7 cellular contexts compared by ENCODE assay signal in the genomic region with DNA sequence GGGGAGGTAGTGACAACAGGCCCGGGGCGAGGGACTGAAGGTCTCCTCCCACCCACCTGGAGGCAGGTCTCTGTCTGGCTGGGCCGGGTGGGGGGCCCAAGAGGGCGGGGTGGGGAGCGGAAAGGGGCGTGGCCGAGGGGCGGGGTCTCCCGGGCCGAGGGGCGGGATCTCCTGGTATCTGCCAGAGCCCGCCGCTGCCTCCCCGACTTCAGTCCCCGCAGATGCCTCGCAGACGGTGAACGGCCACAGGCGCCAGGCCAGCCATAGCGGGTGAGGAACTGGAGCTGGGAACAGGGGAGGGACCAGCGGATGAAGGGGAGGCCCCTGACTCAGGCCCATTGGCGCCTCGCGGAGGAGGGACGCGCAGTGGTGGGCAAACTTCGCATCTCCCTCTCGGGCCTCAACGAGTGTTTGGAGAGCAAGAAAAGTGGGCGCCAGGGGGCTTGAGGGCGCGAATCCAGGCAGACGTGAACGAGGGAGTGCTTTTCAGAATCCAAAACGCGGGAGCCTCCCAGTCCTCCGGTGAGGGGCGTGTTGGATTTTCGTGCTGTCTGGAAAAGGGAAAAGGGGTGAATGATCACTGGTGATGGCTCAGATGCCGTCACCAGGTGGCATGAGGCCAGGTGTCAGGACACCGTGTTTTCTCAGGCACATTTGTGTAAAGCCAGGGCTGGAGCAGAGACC. TPM values are rescaled to one million over a fixed set of nuclear protein-coding genes. Genes with fewer than 3 reads are reported as not detected.
A peak's percentile ranks its signal among the peaks of the same experiment; 100 is the strongest.
DNase-seq lines count a peak whose midpoint lies in the region; ATAC-seq, FAIRE-seq and TF ChIP-seq lines count a peak whose summit lies in the region.

A gene with protein sequence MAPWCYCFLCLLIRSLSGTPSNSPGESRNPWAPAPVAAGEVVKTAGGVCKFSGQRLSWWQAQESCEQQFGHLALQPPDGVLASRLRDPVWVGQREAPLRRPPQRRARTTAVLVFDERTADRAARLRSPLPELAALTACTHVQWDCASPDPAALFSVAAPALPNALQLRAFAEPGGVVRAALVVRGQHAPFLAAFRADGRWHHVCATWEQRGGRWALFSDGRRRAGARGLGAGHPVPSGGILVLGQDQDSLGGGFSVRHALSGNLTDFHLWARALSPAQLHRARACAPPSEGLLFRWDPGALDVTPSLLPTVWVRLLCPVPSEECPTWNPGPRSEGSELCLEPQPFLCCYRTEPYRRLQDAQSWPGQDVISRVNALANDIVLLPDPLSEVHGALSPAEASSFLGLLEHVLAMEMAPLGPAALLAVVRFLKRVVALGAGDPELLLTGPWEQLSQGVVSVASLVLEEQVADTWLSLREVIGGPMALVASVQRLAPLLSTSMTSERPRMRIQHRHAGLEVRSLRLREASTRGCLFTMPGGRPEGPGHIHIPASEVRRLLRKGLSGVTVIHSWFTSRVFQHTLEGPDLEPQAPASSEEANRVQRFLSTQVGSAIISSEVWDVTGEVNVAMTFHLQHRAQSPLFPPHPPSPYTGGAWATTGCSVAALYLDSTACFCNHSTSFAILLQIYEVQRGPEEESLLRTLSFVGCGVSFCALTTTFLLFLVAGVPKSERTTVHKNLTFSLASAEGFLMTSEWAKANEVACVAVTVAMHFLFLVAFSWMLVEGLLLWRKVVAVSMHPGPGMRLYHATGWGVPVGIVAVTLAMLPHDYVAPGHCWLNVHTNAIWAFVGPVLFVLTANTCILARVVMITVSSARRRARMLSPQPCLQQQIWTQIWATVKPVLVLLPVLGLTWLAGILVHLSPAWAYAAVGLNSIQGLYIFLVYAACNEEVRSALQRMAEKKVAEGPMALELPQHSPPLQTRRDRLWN (plus strand): TSS at position 211 of the 684 bp plus-strand sequence. CDS start 1,216 bp downstream, outside the sequence.

- no peak within 1 kb of the TSS for H3K9ac ChIP-seq in endothelial cell of umbilical vein (replicated peaks; ENCODE audit: extremely low read depth, insufficient read depth, low read length)

- DNase-seq in G401 (ENCODE audit: low spot score) (peak; percentile 32), NCI-H2171 (lab: John Stamatoyannopoulos, UW) (peak; percentile 34), endothelial cell of umbilical vein (ENCODE audit: low read depth, low spot score) (peak; percentile 4), osteocyte (ENCODE audit: extremely low spot score, unreplicated experiment) (no peak), GOT3 (lab: John Stamatoyannopoulos, UW) (no peak)
- DNase-seq in activated CD4-positive, CD25-positive, alpha-beta regulatory T cell treated with anti-CD3 and anti-CD28 coated beads, Interleukin-2, amount 50 U/mL, for 72 hours: no peak

- no peaks in the 10 kb centered on the region for H3K9me3 Mint-ChIP-seq in osteocyte (ENCODE audit: unreplicated experiment)

- H3K4me2 ChIP-seq in endothelial cell of umbilical vein (ENCODE audit: insufficient read depth, low read length): peak within 1 kb of the TSS; percentile 12

- no peaks in the 10 kb centered on the region for H4K20me1 ChIP-seq in endothelial cell of umbilical vein (replicated peaks; ENCODE audit: control insufficient read depth, extremely low read depth, insufficient read depth, low read length)

- no peak within 1 kb of the TSS for H2AFZ ChIP-seq in endothelial cell of umbilical vein (ENCODE audit: low read depth, low read length)

- no peaks in the 10 kb centered on the region for H3K79me2 ChIP-seq in endothelial cell of umbilical vein (ENCODE audit: control insufficient read depth, insufficient read depth, low read length)

- dilution Hi-C loops in endothelial cell of umbilical vein (cut with MboI; ENCODE audit: extremely low pct_ligation_motif_present, low sequenced_read_pairs): no loop called here

- H3K36me3 ChIP-seq in endothelial cell of umbilical vein (ENCODE audit: control insufficient read depth in 2 of 2, extremely low read depth in 1 of 2, insufficient read depth in 2 of 2, low read length in 2 of 2): no peaks in the 10 kb centered on the region

- H3K27me3 ChIP-seq in endothelial cell of umbilical vein (ENCODE audit: control insufficient read depth in 2 of 2, insufficient read depth in 2 of 2, low read length in 2 of 2): peaks cover 19 to 29% of the 10 kb centered on the region in 2 experiments

- intact Hi-C loops in endothelial cell of umbilical vein (cut with micrococcal nuclease): no loop called here

- TF ChIP-seq CTCF in endothelial cell of umbilical vein (IDR thresholded peaks at IDR 0.05; ENCODE audit: extremely low read depth in 1 of 2, insufficient read depth in 1 of 2, low read depth in 1 of 2, low read length in 2 of 2): no peak
- no peak for TF ChIP-seq CTCF in osteocyte (IDR thresholded peaks at IDR 0.05)

- H3K4me1 ChIP-seq in endothelial cell of umbilical vein (ENCODE audit: control insufficient read depth, extremely low read depth, insufficient read depth, low read length): peaks cover 3% of the 10 kb centered on the region

- BruUV-seq in endothelial cell of umbilical vein (replicated peaks; lab: Mats Ljungman, UMichigan): no TSS peak

- ATAC-seq in GM21786 (IDR thresholded peaks at IDR 0.05; ENCODE audit: unreplicated experiment): no peak

- POLR2A ChIA-PET in endothelial cell of umbilical vein (lab: Charles Lee): no interaction called here

- no peaks in the 10 kb centered on the region for H3K9me1 ChIP-seq in endothelial cell of umbilical vein (replicated peaks; ENCODE audit: control insufficient read depth, extremely low read depth, insufficient read depth, low read length)

- FAIRE-seq in endothelial cell of umbilical vein (lab: Jason Lieb, UNC): no peak

- CTCF ChIA-PET in endothelial cell of umbilical vein (lab: Charles Lee): interaction anchor here (0.9 kb wide), 1 partner anchor 12 kb away, joined by 3 read pairs; no protein-coding TSS in a partner anchor

- peak within 1 kb of the TSS; percentile 66 for H3K4me3 Mint-ChIP-seq in osteocyte (ENCODE audit: unreplicated experiment)

- peaks cover 26% of the 10 kb centered on the region for H3K27me3 Mint-ChIP-seq in osteocyte (ENCODE audit: unreplicated experiment)

- no peak for TF ChIP-seq POLR2A in endothelial cell of umbilical vein (IDR thresholded peaks at IDR 0.05; ENCODE audit: low read depth, low read length)

- peaks cover 7% of the 10 kb centered on the region for H3K4me1 Mint-ChIP-seq in osteocyte (ENCODE audit: unreplicated experiment)

- no peak within 1 kb of the TSS for H3K4me3 ChIP-seq in endothelial cell of umbilical vein (replicated peaks in 1 of 3; ENCODE audit: insufficient read depth in 1 of 3, low read depth in 1 of 3, low read length in 3 of 3)

- H3K36me3 Mint-ChIP-seq in osteocyte (ENCODE audit: unreplicated experiment): no peaks in the 10 kb centered on the region

- no peak within 1 kb of the TSS for H3K27ac ChIP-seq in endothelial cell of umbilical vein (ENCODE audit: insufficient read depth, low read depth, low read length)

- in situ Hi-C loops in G401 (cut with HindIII; ENCODE audit: low sequenced_read_pairs): no loop called here

- H3K27ac Mint-ChIP-seq in osteocyte (ENCODE audit: unreplicated experiment): no peak within 1 kb of the TSS

- H3K9me3 ChIP-seq in endothelial cell of umbilical vein (replicated peaks; ENCODE audit: control insufficient read depth, insufficient read depth, low read length): no peaks in the 10 kb centered on the region

TF ChIP-seq in endothelial cell of umbilical vein, 7 proteins besides CTCF, POLR2A, EP300 and RAD21:
- TF ChIP-seq FOS (IDR thresholded peaks at IDR 0.05; ENCODE audit: borderline replicate concordance, insufficient read depth, low read length) (no peak), POLR2AphosphoS5 (IDR thresholded peaks at IDR 0.05; ENCODE audit: insufficient read depth, low read depth, low read length) (no peak), GATA2 (IDR thresholded peaks at IDR 0.05; ENCODE audit: insufficient read depth, insufficient read length, low read depth, low read length) (no peak), MYC (IDR thresholded peaks at IDR 0.05; ENCODE audit: low read depth, low read length) (no peak), JUN (IDR thresholded peaks at IDR 0.05; ENCODE audit: borderline replicate concordance, insufficient read depth, insufficient read length, low read depth) (no peak), EZH2 (IDR thresholded peaks at IDR 0.05; ENCODE audit: borderline replicate concordance, low read depth, low read length, severe bottlenecking) (no peak)
- TF ChIP-seq, protein P1, sequence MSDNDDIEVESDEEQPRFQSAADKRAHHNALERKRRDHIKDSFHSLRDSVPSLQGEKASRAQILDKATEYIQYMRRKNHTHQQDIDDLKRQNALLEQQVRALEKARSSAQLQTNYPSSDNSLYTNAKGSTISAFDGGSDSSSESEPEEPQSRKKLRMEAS (IDR thresholded peaks at IDR 0.05; ENCODE audit: insufficient read depth, insufficient read length): no peak

RNA-seq across cellular contexts. Expression of the gene that starts here (rescaled TPM):
- total RNA-seq in G401 (2014; rRNA removed; shearing (Covaris generic)): not detected in 2 replicates
- total RNA-seq in endothelial cell of umbilical vein (not detected in 2 replicates), osteocyte (not detected in 2 replicates)
- polyA plus RNA-seq in endothelial cell of umbilical vein: not detected in 2 replicates
- not detected in 2 replicates for polyA plus RNA-seq in endothelial cell of umbilical vein (2011; cell fraction: cytosol; rRNA removed)
- polyA plus RNA-seq in endothelial cell of umbilical vein (2011; cell fraction: nucleus; rRNA removed): not detected in 2 replicates
- not detected in 2 replicates for polyA plus RNA-seq in endothelial cell of umbilical vein (2012)
- polyA minus RNA-seq in endothelial cell of umbilical vein: not detected in 2 replicates
- polyA minus RNA-seq in endothelial cell of umbilical vein (2011; cell fraction: cytosol; rRNA and poly(A)+ RNA removed): not detected
- not detected in 2 replicates for polyA minus RNA-seq in endothelial cell of umbilical vein (2011; cell fraction: nucleus; rRNA and poly(A)+ RNA removed)

Comparison
In these comparisons a context has a peak if more than half of its experiments do, and no peak if none do; other contexts are left out.
1. Peak in DNase-seq in G401; RNA of the gene not detected or under 1 TPM.
2. Peak in DNase-seq and H3K4me2 ChIP-seq in endothelial cell of umbilical vein; RNA of the gene not detected or under 1 TPM.